ENCODE assay signal across 8 cellular contexts in the genomic region with DNA sequence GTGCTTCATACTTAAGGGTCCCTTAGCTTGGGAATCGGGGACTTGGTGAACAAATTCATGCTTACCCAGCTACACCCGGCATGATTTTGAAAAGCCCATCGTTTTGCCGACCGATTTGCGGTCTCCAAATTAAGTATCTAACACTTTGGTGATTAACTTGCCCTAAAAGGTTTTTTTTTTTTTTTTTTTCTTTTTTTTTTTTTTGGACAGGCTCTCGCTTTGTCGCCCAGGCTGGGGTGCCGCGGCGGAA. TPM values are rescaled to one million over a fixed set of nuclear protein-coding genes. Genes with fewer than 3 reads are reported as not detected.
DNase-seq lines count a peak whose midpoint lies in the region; ATAC-seq, FAIRE-seq and TF ChIP-seq lines count a peak whose summit lies in the region.

No MANE protein-coding gene starts in this region.

- H3K4me1 ChIP-seq in A549 (peaks cover 33% of the 10 kb centered on the region), HUES6 (ENCODE audit: control insufficient read depth, insufficient read depth, low read length) (peaks cover 24% of the 10 kb centered on the region), muscle layer of colon (ENCODE audit: insufficient read depth, low read length) (peaks cover 31% of the 10 kb centered on the region)

- TF ChIP-seq RAD21 in A549 (conservative IDR thresholded peaks at IDR 0.05 in 1 of 2, IDR thresholded peaks at IDR 0.05 in 1 of 2): no peak

- TF ChIP-seq CTCF in A549 (IDR thresholded peaks at IDR 0.05) (no peak), cardiac fibroblast (IDR thresholded peaks at IDR 0.05; ENCODE audit: low read depth, low read length) (no peak)

- TF ChIP-seq POLR2A in A549 (IDR thresholded peaks at IDR 0.05; ENCODE audit: low read length): no peak

- H3K9me3 ChIP-seq in A549 (no peaks in the 10 kb centered on the region), HUES6 (ENCODE audit: control insufficient read depth, insufficient read depth, low read depth, low read length) (no peaks in the 10 kb centered on the region), muscle layer of colon (ENCODE audit: low read length) (no peaks in the 10 kb centered on the region)

- DNase-seq in A549 (ENCODE audit: low read depth in 1 of 2, low spot score in 1 of 2) (no peak), cardiac fibroblast (ENCODE audit: low read depth in 2 of 2) (no peak), NCI-H1417 (lab: John Stamatoyannopoulos, UW) (no peak), NCI-H1417 treated with DMSO at 0.1 percent for 48 hours (lab: John Stamatoyannopoulos, UW) (no peak), mucosa of gallbladder (ENCODE audit: low spot score) (no peak), midbrain (lab: John Stamatoyannopoulos, UW) (no peak)

- ATAC-seq in A549: no peak

- POLR2A ChIA-PET in A549 (lab: Yijun Ruan, JAX): interaction anchor here (0.6 to 1.0 kb wide), 6 partner anchors 8 to 327 kb away, joined by 3 to 13 read pairs (median 4); no protein-coding TSS in a partner anchor

- H3K9ac ChIP-seq in HUES6 (ENCODE audit: low read length) (peak overlapping the region; percentile 89), muscle layer of colon (ENCODE audit: low read length) (peak overlapping the region; percentile 65)

- peak overlapping the region; percentile 95 to 97 for H3K27ac ChIP-seq in A549
- peak overlapping the region; percentile 97 for H3K27ac ChIP-seq in HUES6 (ENCODE audit: low read depth, low read length)
- H3K27ac ChIP-seq in muscle layer of colon (ENCODE audit: low read depth, low read length): peak overlapping the region; percentile 95

- CTCF ChIA-PET in A549 (lab: Yijun Ruan, JAX): interaction anchor here (0.6 to 2.8 kb wide), 8 partner anchors 9 to 428 kb away, joined by 3 to 18 read pairs (median 5); no protein-coding TSS in a partner anchor

- 39% methylated on average over 11 of the region's 11 CpGs for WGBS in A549 (ENCODE audit: missing lambda C conversion rate)

- no peak for FAIRE-seq in A549 (lab: Jason Lieb, UNC)

- H3K27me3 ChIP-seq in HUES6 (ENCODE audit: control insufficient read depth, insufficient read depth, low read length) (no peaks in the 10 kb centered on the region), muscle layer of colon (ENCODE audit: control insufficient read depth in 1 of 2, insufficient read depth in 2 of 2, low read length in 2 of 2) (no peaks in the 10 kb centered on the region)

- TF ChIP-seq EP300 in A549 (IDR thresholded peaks at IDR 0.05): no peak

- peak overlapping the region; percentile 91 for H3K4me2 ChIP-seq in A549

- H3K4me3 ChIP-seq in A549 (peak overlapping the region; percentile 97), HUES6 (ENCODE audit: low read depth, low read length) (peak overlapping the region; percentile 68), cardiac fibroblast (replicated peaks in 1 of 2; ENCODE audit: low read depth in 2 of 2, low read length in 2 of 2) (peak overlapping the region; percentile 41 to 66), muscle layer of colon (ENCODE audit: low read depth in 1 of 2, low read length in 2 of 2) (peak overlapping the region; percentile 51 to 64)

- H3K36me3 ChIP-seq in HUES6 (ENCODE audit: control insufficient read depth, insufficient read depth, low read length) (peaks cover 34% of the 10 kb centered on the region), muscle layer of colon (ENCODE audit: insufficient read depth, low read length) (peaks cover 32% of the 10 kb centered on the region)

TF ChIP-seq in A549, 52 proteins besides CTCF, POLR2A, EP300 and RAD21:
- TF ChIP-seq, protein P1, sequence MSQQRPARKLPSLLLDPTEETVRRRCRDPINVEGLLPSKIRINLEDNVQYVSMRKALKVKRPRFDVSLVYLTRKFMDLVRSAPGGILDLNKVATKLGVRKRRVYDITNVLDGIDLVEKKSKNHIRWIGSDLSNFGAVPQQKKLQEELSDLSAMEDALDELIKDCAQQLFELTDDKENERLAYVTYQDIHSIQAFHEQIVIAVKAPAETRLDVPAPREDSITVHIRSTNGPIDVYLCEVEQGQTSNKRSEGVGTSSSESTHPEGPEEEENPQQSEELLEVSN (IDR thresholded peaks at IDR 0.05; ENCODE audit: borderline replicate concordance, low read depth): no peak
- no peak for TF ChIP-seq FOSL2 (IDR thresholded peaks at IDR 0.05)
- no peak for TF ChIP-seq FOSL2 (CRISPR knock-in tag; IDR thresholded peaks at IDR 0.05)
- TF ChIP-seq ZFP36 (IDR thresholded peaks at IDR 0.05; ENCODE audit: borderline replicate concordance, partially characterized antibody): no peak

RNA-seq across cellular contexts. Expression of a gene that starts 0.8 kb away (rescaled TPM):
- polyA plus RNA-seq in A549 (2011; rRNA removed) (944 and 1,087 TPM in 2 replicates), A549 (2017; fragmentation: RNase III; extraction: RNeasy Plus Mini Kit Qiagen cat#74134 plus additional on column Dnase treatment) (1,680 to 2,326 TPM (median 1,864 TPM) in 3 replicates)
- polyA plus RNA-seq in A549 (2012; cell fraction: cytosol; rRNA removed): 384 and 510 TPM in 2 replicates
- 279 and 366 TPM in 2 replicates for polyA plus RNA-seq in A549 (2012; cell fraction: nucleus; rRNA removed)
- 429 and 465 TPM in 2 replicates for polyA minus RNA-seq in A549 (2011; rRNA and poly(A)+ RNA removed)
- 818 TPM for total RNA-seq in mucosa of gallbladder

RNA-seq across cellular contexts. Expression of a gene that starts 52.0 kb away (rescaled TPM):
- polyA plus RNA-seq in A549 (2011; rRNA removed) (17.6 and 20.6 TPM in 2 replicates), A549 (2017; fragmentation: RNase III; extraction: RNeasy Plus Mini Kit Qiagen cat#74134 plus additional on column Dnase treatment) (19.5 to 21.6 TPM (median 20.4 TPM) in 3 replicates)
- 13.3 and 15.1 TPM in 2 replicates for polyA plus RNA-seq in A549 (2012; cell fraction: cytosol; rRNA removed)
- 14.8 and 18.4 TPM in 2 replicates for polyA plus RNA-seq in A549 (2012; cell fraction: nucleus; rRNA removed)
- 29.8 and 33.4 TPM in 2 replicates for polyA minus RNA-seq in A549 (2011; rRNA and poly(A)+ RNA removed)
- 33.7 TPM for total RNA-seq in mucosa of gallbladder
